ENCODE assay signal across 18 cellular contexts in genomic region chr4:174539571-174539970, GRCh38. TPM values are rescaled to one million over a fixed set of nuclear protein-coding genes. Genes with fewer than 3 reads are reported as not detected.
DNase-seq lines count a peak whose midpoint lies in the region; ATAC-seq, FAIRE-seq and TF ChIP-seq lines count a peak whose summit lies in the region.
"Had no signal": no experiment of that assay in that cellular context is flagged by ENCODE, and none has a peak within 500 bp of the region (broad histone marks: within the 10 kb centered on the region; RNA-seq: fewer than 3 reads in every experiment).

No MANE protein-coding gene starts in this region.

- peaks cover 14% of the 10 kb centered on the region for H3K4me1 Mint-ChIP-seq in MCF 10A (ENCODE audit: insufficient read depth, unreplicated experiment)
- H3K4me1 Mint-ChIP-seq: CD8-positive, alpha-beta memory T cell had no signal

- no peak overlapping the region for H4K5ac ChIP-seq in H1 (ENCODE audit: insufficient read length, low read depth, low read length)

- H2BK12ac ChIP-seq in H1 (ENCODE audit: low read depth, low read length) (no peak overlapping the region), mesenchymal stem cell (ENCODE audit: low read length in 2 of 2) (no peak overlapping the region)

- H3K9ac ChIP-seq in H1 (replicated peaks in 1 of 4; ENCODE audit: extremely low read depth in 1 of 4, low read depth in 3 of 4, low read length in 3 of 4), result no peak overlapping the region
- no peak overlapping the region for H3K9ac ChIP-seq in mesenchymal stem cell (ENCODE audit: low read length)

- H2AFZ ChIP-seq in H1 (ENCODE audit: low read length), result no peak overlapping the region
- no peak overlapping the region for H2AFZ ChIP-seq in mesenchymal stem cell (ENCODE audit: low read depth, low read length)

- H4K8ac ChIP-seq in H1 (ENCODE audit: extremely low read depth, insufficient read depth, low read length), result no peak overlapping the region
- H4K8ac ChIP-seq in mesenchymal stem cell (ENCODE audit: low read length), result no peak overlapping the region

- peaks cover 6% of the 10 kb centered on the region for H3K36me3 Mint-ChIP-seq in MCF 10A (ENCODE audit: insufficient read depth, unreplicated experiment)

- no peak overlapping the region for H2BK20ac ChIP-seq in H1 (ENCODE audit: low read length)

- H2BK15ac ChIP-seq in H1 (ENCODE audit: low read length) (0 out of 2 replicates have a peak overlapping the region, but pooled peaks have one; percentile 61), mesenchymal stem cell (ENCODE audit: low read depth, poor library complexity, severe bottlenecking) (no peak overlapping the region)

- H3K4ac ChIP-seq in H1 (replicated peaks; ENCODE audit: insufficient read length, low read depth, low read length) (no peak overlapping the region), mesenchymal stem cell (ENCODE audit: low read depth in 1 of 2, low read length in 2 of 2) (no peak overlapping the region)

- peaks cover 17% of the 10 kb centered on the region for H3K9me3 Mint-ChIP-seq in MCF 10A (ENCODE audit: unreplicated experiment)
- H3K9me3 Mint-ChIP-seq: CD8-positive, alpha-beta memory T cell had no signal

- no peak for TF ChIP-seq EP300 in H1 (IDR thresholded peaks at IDR 0.05; ENCODE audit: borderline replicate concordance in 1 of 2, low read depth in 2 of 2, low read length in 2 of 2)

- H2AK5ac ChIP-seq in H1 (ENCODE audit: low read depth, low read length) (no peak overlapping the region), mesenchymal stem cell (ENCODE audit: low read length, severe bottlenecking) (peak overlapping the region; percentile 53)

- no peak overlapping the region for H3K4me3 ChIP-seq in breast epithelium
- H3K4me3 ChIP-seq in H1 (ENCODE audit: extremely low read depth in 1 of 4, insufficient read depth in 2 of 4, low read depth in 3 of 4, low read length in 4 of 4), result no peak overlapping the region
- no peak overlapping the region for H3K4me3 ChIP-seq in mesenchymal stem cell (ENCODE audit: insufficient read depth in 1 of 2, low read depth in 1 of 2, low read length in 2 of 2)
- no peak overlapping the region for H3K4me3 ChIP-seq in thyroid gland (replicated peaks in 1 of 3)
- H3K4me3 ChIP-seq: HAP-1 had no signal

- H3K27ac Mint-ChIP-seq in MCF 10A (ENCODE audit: low read depth, unreplicated experiment), result peak overlapping the region; percentile 46
- H3K27ac Mint-ChIP-seq: CD8-positive, alpha-beta memory T cell had no signal

- TF ChIP-seq POLR2A in breast epithelium (IDR thresholded peaks at IDR 0.05) (no peak), H1 (IDR thresholded peaks at IDR 0.05; ENCODE audit: control extremely low read depth in 1 of 2, low read depth in 2 of 2, low read length in 2 of 2) (no peak), thyroid gland (IDR thresholded peaks at IDR 0.05) (no peak)

- H3K27me3 ChIP-seq in breast epithelium (no peaks in the 10 kb centered on the region), H1 (replicated peaks in 1 of 4; ENCODE audit: control insufficient read depth in 3 of 4, extremely low read depth in 1 of 4, insufficient read depth in 3 of 4, low read length in 3 of 4) (peaks cover 0 to 1% (median 0%) of the 10 kb centered on the region in 4 experiments; a peak in 1 of 7 replicates), mesenchymal stem cell (ENCODE audit: control insufficient read depth in 1 of 2, insufficient read depth in 1 of 2, low read length in 2 of 2) (no peaks in the 10 kb centered on the region), thyroid gland (no peaks in the 10 kb centered on the region)

- H3K4me1 ChIP-seq in breast epithelium (no peaks in the 10 kb centered on the region), H1 (replicated peaks in 1 of 4; ENCODE audit: control insufficient read depth in 3 of 4, insufficient read depth in 4 of 4, low read length in 3 of 4) (no peaks in the 10 kb centered on the region), mesenchymal stem cell (ENCODE audit: control insufficient read depth, insufficient read depth, low read depth, low read length) (no peaks in the 10 kb centered on the region), thyroid gland (peaks cover 3 to 16% of the 10 kb centered on the region in 2 donors)
- H3K4me1 ChIP-seq: HAP-1 had no signal

- TF ChIP-seq RAD21 in H1 (IDR thresholded peaks at IDR 0.05 in 1 of 2, conservative IDR thresholded peaks at IDR 0.05 in 1 of 2; ENCODE audit: low read depth in 2 of 2, low read length in 2 of 2), result no peak

- H3K14ac ChIP-seq in H1 (ENCODE audit: insufficient read length), result no peak overlapping the region
- H3K14ac ChIP-seq in mesenchymal stem cell (ENCODE audit: low read length in 2 of 2), result peak overlapping the region in 1 of 2 experiments; percentile 30

- H3K36me3 ChIP-seq in breast epithelium, result no peaks in the 10 kb centered on the region
- no peaks in the 10 kb centered on the region for H3K36me3 ChIP-seq in H1 (ENCODE audit: control insufficient read depth in 2 of 4, insufficient read depth in 4 of 4, low read length in 3 of 4)
- H3K36me3 ChIP-seq in mesenchymal stem cell (ENCODE audit: control insufficient read depth in 1 of 2, insufficient read depth in 2 of 2, low read depth in 1 of 2, low read length in 2 of 2), result no peaks in the 10 kb centered on the region
- no peaks in the 10 kb centered on the region for H3K36me3 ChIP-seq in thyroid gland
- H3K36me3 ChIP-seq: HAP-1 had no signal

- H3K27ac ChIP-seq in breast epithelium (no peak overlapping the region), H1 (ENCODE audit: low read depth, low read length) (no peak overlapping the region), mesenchymal stem cell (ENCODE audit: low read length, poor library complexity, severe bottlenecking) (no peak overlapping the region), thyroid gland (peak overlapping the region; percentile 27 to 62 (median 36))
- H3K27ac ChIP-seq: 22Rv1, HL-60 had no signal

- H2BK5ac ChIP-seq in H1 (ENCODE audit: low read depth, low read length), result no peak overlapping the region
- no peak overlapping the region for H2BK5ac ChIP-seq in mesenchymal stem cell (ENCODE audit: low read depth, low read length, poor library complexity, severe bottlenecking)

- H3K23me2 ChIP-seq in H1 (ENCODE audit: low read depth, low read length), result no peaks in the 10 kb centered on the region

- no TSS peak for BruUV-seq in MCF 10A (replicated peaks; lab: Mats Ljungman, UMichigan)

- no peaks in the 10 kb centered on the region for H3K79me2 ChIP-seq in H1 (ENCODE audit: control insufficient read depth in 1 of 2, insufficient read depth in 2 of 2, low read length in 2 of 2)

- intact Hi-C loops in MCF 10A (cut with micrococcal nuclease) (no loop called here), breast epithelium (cut with DNase I; ENCODE audit: low total_unique reads) (no loop called here), thyroid gland (cut with DNase I) (no loop called here)

- H4K91ac ChIP-seq in H1 (replicated peaks; ENCODE audit: insufficient read length, low read length) (no peak overlapping the region), mesenchymal stem cell (ENCODE audit: low read length) (no peak overlapping the region)

- H3K27me3 Mint-ChIP-seq in MCF 10A (ENCODE audit: insufficient read depth, unreplicated experiment), result no peaks in the 10 kb centered on the region
- H3K27me3 Mint-ChIP-seq: CD8-positive, alpha-beta memory T cell had no signal

- no peak overlapping the region for H3K56ac ChIP-seq in H1 (replicated peaks; ENCODE audit: insufficient read length, low read depth, low read length)

- no peaks in the 10 kb centered on the region for H4K20me1 ChIP-seq in H1 (replicated peaks in 1 of 2; ENCODE audit: control insufficient read depth in 1 of 2, insufficient read depth in 2 of 2, low read length in 2 of 2)

- no peak overlapping the region for H3K23ac ChIP-seq in H1 (ENCODE audit: insufficient read length)
- no peak overlapping the region for H3K23ac ChIP-seq in mesenchymal stem cell (ENCODE audit: low read length in 2 of 2)

- ATAC-seq in HG02840 (IDR thresholded peaks at IDR 0.05; ENCODE audit: low FRiP score, unreplicated experiment) (no peak), GM21390 (IDR thresholded peaks at IDR 0.05; ENCODE audit: unreplicated experiment) (no peak)

- H3K4me2 ChIP-seq in H1 (ENCODE audit: insufficient read depth in 1 of 2, low read depth in 2 of 2, low read length in 2 of 2) (no peak overlapping the region), mesenchymal stem cell (ENCODE audit: low read length, poor library complexity, severe bottlenecking) (no peak overlapping the region)

- CTCF ChIA-PET in MCF 10A (lab: Yijun Ruan, JAX), result interaction anchor here (1.4 to 1.5 kb wide), 2 partner anchors 17 to 93 kb away, joined by 5 to 7 read pairs; partner anchors contain the start of gene HPGD
- CTCF ChIA-PET in H1 (lab: Charles Lee; ENCODE audit: partially characterized antibody), result no interaction called here

- POLR2A ChIA-PET in MCF 10A (lab: Yijun Ruan, JAX) (interaction anchor here (0.9 to 1.2 kb wide), 6 partner anchors 10 to 167 kb away, joined by 3 to 4 read pairs (median 4); no protein-coding TSS in a partner anchor), H1 (lab: Charles Lee; ENCODE audit: partially characterized antibody) (no interaction called here)

- H3K18ac ChIP-seq in H1 (ENCODE audit: extremely low read depth, low read length), result no peak overlapping the region
- H3K18ac ChIP-seq in mesenchymal stem cell (ENCODE audit: low read depth in 1 of 2, low read length in 2 of 2), result no peak overlapping the region

- FAIRE-seq in H1 (lab: Jason Lieb, UNC), result no peak
- FAIRE-seq: GM12892 had no signal

- H3K79me1 ChIP-seq in H1 (ENCODE audit: low read depth, low read length), result no peaks in the 10 kb centered on the region
- no peaks in the 10 kb centered on the region for H3K79me1 ChIP-seq in mesenchymal stem cell (replicated peaks; ENCODE audit: low read length, poor library complexity, severe bottlenecking)

- WGBS in H1 (ENCODE audit: extremely low coverage in 1 of 2, insufficient coverage in 1 of 2, insufficient read length in 1 of 2, insufficient replicate concordance in 2 of 2, low coverage in 1 of 2, low lambda C conversion rate in 2 of 2, missing lambda C conversion rate in 1 of 2), 2 experiments, result 95% methylated on average over 3 of the region's 3 CpGs; no CpG with 5 or more reads in 1 of the 2 experiments
- WGBS in mesenchymal stem cell, result 100% methylated on average over 2 of the region's 3 CpGs
- WGBS in thyroid gland, 2 donors, result 24 to 40% methylated on average over 3 of the region's 3 CpGs

- DNase-seq in MCF 10A (ENCODE audit: unreplicated experiment) (no peak), breast epithelium (ENCODE audit: low spot score in 2 of 2) (no peak), H1 (ENCODE audit: low read depth in 1 of 2, low spot score in 2 of 2) (no peak), mesenchymal stem cell (no peak), thyroid gland (peak; percentile 41 to 59), NCI-H2171 treated with DMSO at 0.1 percent for 48 hours (lab: John Stamatoyannopoulos, UW) (no peak)
- DNase-seq: Caco-2; CD8-positive, alpha-beta memory T cell; DND-41; GDM1; GOT3 had no signal

- TF ChIP-seq CTCF in MCF 10A (IDR thresholded peaks at IDR 0.05; ENCODE audit: unreplicated experiment), result no peak
- TF ChIP-seq CTCF in breast epithelium (IDR thresholded peaks at IDR 0.05), result no peak
- no peak for TF ChIP-seq CTCF in H1 (IDR thresholded peaks at IDR 0.05; ENCODE audit: control extremely low read depth in 1 of 3, insufficient read depth in 1 of 3, low read depth in 1 of 3, low read length in 3 of 3)
- TF ChIP-seq CTCF in thyroid gland (IDR thresholded peaks at IDR 0.05), result no peak

- no peak overlapping the region for H2BK120ac ChIP-seq in H1 (replicated peaks; ENCODE audit: low read depth, low read length)
- no peak overlapping the region for H2BK120ac ChIP-seq in mesenchymal stem cell (ENCODE audit: low read depth, low read length)

- H3K9me3 ChIP-seq in breast epithelium (no peaks in the 10 kb centered on the region), H1 (ENCODE audit: insufficient read depth in 2 of 2, low read depth in 1 of 2, low read length in 1 of 2) (no peaks in the 10 kb centered on the region), mesenchymal stem cell (ENCODE audit: control insufficient read depth, low read length) (no peaks in the 10 kb centered on the region), thyroid gland (no peaks in the 10 kb centered on the region)
- H3K9me3 ChIP-seq: HAP-1 had no signal

- no peak overlapping the region for H3K4me3 Mint-ChIP-seq in MCF 10A (ENCODE audit: unreplicated experiment)
- H3K4me3 Mint-ChIP-seq: CD8-positive, alpha-beta memory T cell had no signal

RNA-seq across cellular contexts. Expression of gene HPGD, which starts 17.3 kb away (rescaled TPM):
- total RNA-seq in MCF 10A (2022) (0.59 and 0.77 TPM in 2 replicates), breast epithelium (100 to 1,000 TPM in 1 of 3 donors, 10 to 100 TPM in 1, 1 to 10 TPM in 1; 9.8 to 137 (median 10.5) TPM), thyroid gland (1 to 10 TPM; 1.9 to 4.1 (median 2.7) TPM)
- 0.59 and 1.3 TPM in 2 replicates for total RNA-seq in H1 (2021; fragmentation: NEBNext Ultra II Directional; extraction: Animal tissue kit (Norgen Biotek cat#: 25700))
- polyA plus RNA-seq in H1 (2011; rRNA removed), result 0.49 and 1.1 TPM in 2 replicates
- polyA plus RNA-seq in H1 (2011; cell fraction: cytosol; rRNA removed), result 0.69 TPM
- polyA plus RNA-seq in H1 (2011; cell fraction: nucleus; rRNA removed), result 0.58 TPM
- 0.86 to 2.4 TPM (median 1.5 TPM) in 4 replicates for polyA plus RNA-seq in H1 (2012, experiment 1 of 2)
- polyA plus RNA-seq in H1 (2012, experiment 2 of 2), result 0.28 TPM
- polyA plus RNA-seq in H1 (2013, experiment 1 of 2), result 0.79 TPM
- polyA plus RNA-seq in H1 (2013, experiment 2 of 2), result 0.66 TPM
- polyA minus RNA-seq in H1 (2011; rRNA and poly(A)+ RNA removed), result 0.13 and 0.61 TPM in 2 replicates
- 1.8 TPM for polyA minus RNA-seq in H1 (2011; cell fraction: cytosol; rRNA and poly(A)+ RNA removed)
- 0.30 TPM for polyA minus RNA-seq in H1 (2011; cell fraction: nucleus; rRNA and poly(A)+ RNA removed)
- polyA plus RNA-seq in mesenchymal stem cell (2013, experiment 1 of 2), result 2.2 TPM
- polyA plus RNA-seq in mesenchymal stem cell (2013, experiment 2 of 2), result 2.2 TPM
- polyA plus RNA-seq: BJ had no signal

Comparison
In these comparisons a context has a peak if more than half of its experiments do, and no peak if none do; other contexts are left out.
1. DNase-seq: peak in thyroid gland (2 of 2); none in MCF 10A (single experiment), breast epithelium (0 of 2), H1 (0 of 2), mesenchymal stem cell (single experiment) and NCI-H2171 treated with DMSO at 0.1 percent for 48 hours (single experiment).
2. H3K27ac ChIP-seq: peak in thyroid gland (3 of 3); none in breast epithelium (0 of 2), H1 (single experiment) and mesenchymal stem cell (single experiment).